In genomic region chr3:66497288-66497972, GRCh38 we compare ENCODE assay signal across 10 cellular contexts. TPM values are rescaled to one million over a fixed set of nuclear protein-coding genes. Genes with fewer than 3 reads are reported as not detected.
DNase-seq lines count a peak whose midpoint lies in the region; ATAC-seq and TF ChIP-seq lines count a peak whose summit lies in the region.
"Had no signal": no experiment of that assay in that cellular context is flagged by ENCODE, and none has a peak within 500 bp of the region (broad histone marks: within the 10 kb centered on the region; RNA-seq: fewer than 3 reads in every experiment).

No MANE protein-coding gene starts in this region.

- H3K18ac ChIP-seq in neuronal stem cell (ENCODE audit: low read length) (no peak overlapping the region), mesenchymal stem cell (ENCODE audit: low read depth in 1 of 2, low read length in 2 of 2) (no peak overlapping the region)

- peaks cover 0 to 2% (median 0%) of the 10 kb centered on the region in 7 donors for H3K9me3 Mint-ChIP-seq in CD4-positive, CD25-positive, alpha-beta regulatory T cell

- peak overlapping the region; percentile 47 for H3K4me2 ChIP-seq in neuronal stem cell (ENCODE audit: insufficient read depth, low read length, poor library complexity, severe bottlenecking)
- H3K4me2 ChIP-seq in mesenchymal stem cell (ENCODE audit: low read length, poor library complexity, severe bottlenecking) = no peak overlapping the region

- DNase-seq in CD4-positive, CD25-positive, alpha-beta regulatory T cell = peak in 2 of 3 donors; percentile 55 to 64
- peak; percentile 65 for DNase-seq in Jurkat, Clone E6-1 (ENCODE audit: low read depth, low spot score)
- DNase-seq in colonic mucosa (no peak), neuronal stem cell (ENCODE audit: low spot score) (no peak), mesenchymal stem cell (no peak), Kasumi-1 (lab: John Stamatoyannopoulos, UW) (no peak), T-helper 9 cell (no peak), kidney glomerular epithelial cell (lab: John Stamatoyannopoulos, UW) (no peak)
- DNase-seq: Calu3, cerebellar nuclear complex had no signal

- no peak overlapping the region for H3K4ac ChIP-seq in neuronal stem cell (ENCODE audit: low read length)
- no peak overlapping the region for H3K4ac ChIP-seq in mesenchymal stem cell (ENCODE audit: low read depth in 1 of 2, low read length in 2 of 2)

- no CpG with 5 or more reads among the region's 5 CpGs for WGBS in neuronal stem cell (ENCODE audit: extremely low coverage in 2 of 2, insufficient read length in 2 of 2, insufficient replicate concordance in 1 of 2), 2 donors
- 80% methylated on average over 5 of the region's 5 CpGs for WGBS in mesenchymal stem cell

- no peak overlapping the region for H3K14ac ChIP-seq in neuronal stem cell (ENCODE audit: low read length)
- no peak overlapping the region for H3K14ac ChIP-seq in mesenchymal stem cell (ENCODE audit: low read length in 2 of 2)

- H2BK120ac ChIP-seq in neuronal stem cell (ENCODE audit: low read depth, low read length) = no peak overlapping the region
- no peak overlapping the region for H2BK120ac ChIP-seq in mesenchymal stem cell (ENCODE audit: low read depth, low read length)

- H3K9ac ChIP-seq in colonic mucosa (ENCODE audit: low read depth in 2 of 2, low read length in 2 of 2) (peak overlapping the region in 1 of 2 donors; percentile 93), neuronal stem cell (ENCODE audit: low read depth, low read length, poor library complexity) (no peak overlapping the region), mesenchymal stem cell (ENCODE audit: low read length) (no peak overlapping the region)

- no peaks in the 10 kb centered on the region for H3K9me3 ChIP-seq in CD4-positive, CD25-positive, alpha-beta regulatory T cell (ENCODE audit: control insufficient read depth in 2 of 2, low read length in 2 of 2)
- H3K9me3 ChIP-seq in colonic mucosa = no peaks in the 10 kb centered on the region
- H3K9me3 ChIP-seq in neuronal stem cell (replicated peaks in 1 of 2; ENCODE audit: control insufficient read depth in 2 of 2, insufficient read depth in 1 of 2, low read depth in 1 of 2, low read length in 2 of 2) = no peaks in the 10 kb centered on the region
- H3K9me3 ChIP-seq in mesenchymal stem cell (ENCODE audit: control insufficient read depth, low read length) = no peaks in the 10 kb centered on the region

- H3K4me1 ChIP-seq in CD4-positive, CD25-positive, alpha-beta regulatory T cell (ENCODE audit: control insufficient read depth, insufficient read depth, low read length, poor library complexity, severe bottlenecking) = peaks cover 82% of the 10 kb centered on the region
- peaks cover 21% of the 10 kb centered on the region for H3K4me1 ChIP-seq in colonic mucosa
- peaks cover 20 to 50% of the 10 kb centered on the region in 2 donors for H3K4me1 ChIP-seq in neuronal stem cell (ENCODE audit: control insufficient read depth in 2 of 2, insufficient read depth in 1 of 2, low read depth in 1 of 2, low read length in 2 of 2)
- peaks cover 9% of the 10 kb centered on the region for H3K4me1 ChIP-seq in mesenchymal stem cell (ENCODE audit: control insufficient read depth, insufficient read depth, low read depth, low read length)

- no peaks in the 10 kb centered on the region for H3K36me3 Mint-ChIP-seq in CD4-positive, CD25-positive, alpha-beta regulatory T cell

- no peaks in the 10 kb centered on the region for H3K27me3 ChIP-seq in CD4-positive, CD25-positive, alpha-beta regulatory T cell (ENCODE audit: control insufficient read depth, insufficient read depth, low read length)
- no peaks in the 10 kb centered on the region for H3K27me3 ChIP-seq in colonic mucosa
- no peaks in the 10 kb centered on the region for H3K27me3 ChIP-seq in neuronal stem cell (ENCODE audit: control insufficient read depth in 3 of 3, insufficient read depth in 3 of 3, low read depth in 1 of 3, low read length in 3 of 3)
- peaks cover 0 to 7% of the 10 kb centered on the region in 2 experiments for H3K27me3 ChIP-seq in mesenchymal stem cell (ENCODE audit: control insufficient read depth in 1 of 2, insufficient read depth in 1 of 2, low read length in 2 of 2)

- H4K91ac ChIP-seq in neuronal stem cell (ENCODE audit: low read depth, low read length, poor library complexity) = no peak overlapping the region
- no peak overlapping the region for H4K91ac ChIP-seq in mesenchymal stem cell (ENCODE audit: low read length)

- H2BK12ac ChIP-seq in neuronal stem cell (ENCODE audit: low read length) (no peak overlapping the region), mesenchymal stem cell (ENCODE audit: low read length in 2 of 2) (no peak overlapping the region)

- TF ChIP-seq CTCF in colonic mucosa (IDR thresholded peaks at IDR 0.05) = no peak

- H2BK5ac ChIP-seq in neuronal stem cell (ENCODE audit: low read length) (no peak overlapping the region), mesenchymal stem cell (ENCODE audit: low read depth, low read length, poor library complexity, severe bottlenecking) (no peak overlapping the region)

- H3K79me1 ChIP-seq in neuronal stem cell (ENCODE audit: low read depth, low read length) (no peaks in the 10 kb centered on the region), mesenchymal stem cell (replicated peaks; ENCODE audit: low read length, poor library complexity, severe bottlenecking) (peaks cover 2% of the 10 kb centered on the region)

- no peaks in the 10 kb centered on the region for H3K36me3 ChIP-seq in CD4-positive, CD25-positive, alpha-beta regulatory T cell (ENCODE audit: control insufficient read depth, insufficient read depth, low read length)
- H3K36me3 ChIP-seq in colonic mucosa = no peaks in the 10 kb centered on the region
- peaks cover 0 to 11% of the 10 kb centered on the region in 2 donors for H3K36me3 ChIP-seq in neuronal stem cell (replicated peaks in 1 of 2; ENCODE audit: control insufficient read depth in 2 of 2, insufficient read depth in 2 of 2, low read length in 2 of 2)
- no peaks in the 10 kb centered on the region for H3K36me3 ChIP-seq in mesenchymal stem cell (ENCODE audit: control insufficient read depth in 1 of 2, insufficient read depth in 2 of 2, low read depth in 1 of 2, low read length in 2 of 2)

- no peak overlapping the region for H2AK5ac ChIP-seq in neuronal stem cell (ENCODE audit: low read depth, low read length)
- H2AK5ac ChIP-seq in mesenchymal stem cell (ENCODE audit: low read length, severe bottlenecking) = no peak overlapping the region

- peak overlapping the region; percentile 92 for H3K4me3 ChIP-seq in CD4-positive, CD25-positive, alpha-beta regulatory T cell (ENCODE audit: low read depth, low read length)
- no peak overlapping the region for H3K4me3 ChIP-seq in Jurkat, Clone E6-1 (ENCODE audit: low read length)
- no peak overlapping the region for H3K4me3 ChIP-seq in colonic mucosa
- peak overlapping the region; percentile 57 to 98 for H3K4me3 ChIP-seq in neuronal stem cell (ENCODE audit: low read length in 2 of 2)
- no peak overlapping the region for H3K4me3 ChIP-seq in mesenchymal stem cell (ENCODE audit: insufficient read depth in 1 of 2, low read depth in 1 of 2, low read length in 2 of 2)

- intact Hi-C loops in colonic mucosa (cut with DNase I) = loop anchor here (10.0 kb wide), 1 partner anchor 93 kb away; no protein-coding TSS in a partner anchor

- no peak for ATAC-seq in CD4-positive, CD25-positive, alpha-beta regulatory T cell (ENCODE audit: low read depth in 2 of 2)

- H3K27me3 Mint-ChIP-seq in CD4-positive, CD25-positive, alpha-beta regulatory T cell = no peaks in the 10 kb centered on the region

- H3K23ac ChIP-seq in neuronal stem cell (ENCODE audit: low read depth, low read length, poor library complexity) (no peak overlapping the region), mesenchymal stem cell (ENCODE audit: low read length in 2 of 2) (no peak overlapping the region)

- peak overlapping the region; percentile 63 for H3K27ac ChIP-seq in CD4-positive, CD25-positive, alpha-beta regulatory T cell (ENCODE audit: insufficient read depth, low read length, poor library complexity, severe bottlenecking)
- H3K27ac ChIP-seq in colonic mucosa = peak overlapping the region; percentile 42
- H3K27ac ChIP-seq in neuronal stem cell (replicated peaks; ENCODE audit: low read length) = peak overlapping the region; percentile 82
- H3K27ac ChIP-seq in mesenchymal stem cell (ENCODE audit: low read length, poor library complexity, severe bottlenecking) = no peak overlapping the region

- H2AFZ ChIP-seq in neuronal stem cell (ENCODE audit: low read length) (no peak overlapping the region), mesenchymal stem cell (ENCODE audit: low read depth, low read length) (no peak overlapping the region)

- H3K4me1 Mint-ChIP-seq in CD4-positive, CD25-positive, alpha-beta regulatory T cell = peaks cover 39 to 85% (median 69%) of the 10 kb centered on the region in 4 donors

- H3K4me3 Mint-ChIP-seq in CD4-positive, CD25-positive, alpha-beta regulatory T cell = peak overlapping the region; percentile 96 to 99 (median 98)

- peak overlapping the region; percentile 94 to 97 (median 95) for H3K27ac Mint-ChIP-seq in CD4-positive, CD25-positive, alpha-beta regulatory T cell

- H2BK15ac ChIP-seq in neuronal stem cell (ENCODE audit: low read length) (no peak overlapping the region), mesenchymal stem cell (ENCODE audit: low read depth, poor library complexity, severe bottlenecking) (no peak overlapping the region)

- H4K8ac ChIP-seq in neuronal stem cell (ENCODE audit: low read depth, low read length) (no peak overlapping the region), mesenchymal stem cell (ENCODE audit: low read length) (no peak overlapping the region)

RNA-seq across cellular contexts. Expression of gene LRIG1, which starts 3.4 kb away (rescaled TPM):
- 81.3 TPM for total RNA-seq in CD4-positive, CD25-positive, alpha-beta regulatory T cell
- polyA plus RNA-seq in CD4-positive, CD25-positive, alpha-beta regulatory T cell = 10 to 100 TPM; 46.7 to 67.6 (median 64.4) TPM
- polyA plus RNA-seq in Jurkat, Clone E6-1 (2012; ENCODE audit: insufficient read depth, insufficient read length) = 4.9 TPM
- total RNA-seq in colonic mucosa = 10 to 100 TPM; 43.9 to 57.5 TPM
- polyA plus RNA-seq in neuronal stem cell (2013, experiment 1 of 2) = 183 TPM
- polyA plus RNA-seq in neuronal stem cell (2013, experiment 2 of 2) = 174 TPM
- polyA plus RNA-seq in mesenchymal stem cell (2013, experiment 1 of 2) = 11.6 TPM
- 12.2 TPM for polyA plus RNA-seq in mesenchymal stem cell (2013, experiment 2 of 2)

Comparison
In these comparisons a context has a peak if more than half of its experiments do, and no peak if none do; other contexts are left out.
1. DNase-seq: peak in CD4-positive, CD25-positive, alpha-beta regulatory T cell (2 of 3) and Jurkat, Clone E6-1 (single experiment); none in colonic mucosa (single experiment), neuronal stem cell (single experiment), mesenchymal stem cell (single experiment), Kasumi-1 (0 of 2), T-helper 9 cell (single experiment) and kidney glomerular epithelial cell (single experiment).
2. H3K4me3 ChIP-seq: peak in CD4-positive, CD25-positive, alpha-beta regulatory T cell (single experiment) and neuronal stem cell (2 of 2); none in Jurkat, Clone E6-1 (single experiment), colonic mucosa (single experiment) and mesenchymal stem cell (0 of 2).